ENCODE assay signal across 16 cellular contexts in the genomic region with DNA sequence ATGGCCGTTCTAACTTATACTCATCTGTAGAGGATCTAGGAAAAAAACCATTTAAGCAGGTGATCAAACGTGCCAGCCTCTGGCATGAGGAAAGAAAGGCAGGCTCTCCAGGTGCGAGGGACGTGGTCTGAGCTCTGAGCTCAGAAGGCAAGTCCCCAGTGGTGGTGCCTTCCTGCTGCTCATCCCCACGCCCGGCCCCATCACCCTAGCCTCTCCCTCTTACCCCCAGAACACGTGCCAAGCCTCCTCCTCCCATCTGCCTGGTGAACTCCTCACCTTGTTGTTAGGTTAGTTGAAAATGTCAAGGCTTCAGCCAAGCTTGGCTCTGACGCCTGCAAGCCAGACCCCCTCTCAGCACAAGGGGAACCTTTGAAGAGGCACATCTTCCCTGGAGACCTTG.
DNase-seq lines count a peak whose midpoint lies in the region; ATAC-seq, FAIRE-seq and TF ChIP-seq lines count a peak whose summit lies in the region.
"Had no signal": no experiment of that assay in that cellular context is flagged by ENCODE, and none has a peak within 500 bp of the region (broad histone marks: within the 10 kb centered on the region; RNA-seq: fewer than 3 reads in every experiment).

No MANE protein-coding gene starts in this region.

- ATAC-seq in WTC11 = peak; percentile 18; the same call in 1 of the 2 replicates
- ATAC-seq in HG02610 (IDR thresholded peaks at IDR 0.05; ENCODE audit: unreplicated experiment) = no peak

- intact Hi-C loops in kidney (cut with DNase I) = no loop called here

- no peak overlapping the region for H3K27ac Mint-ChIP-seq in WTC11
- H3K27ac Mint-ChIP-seq: B cell; CD4-positive, alpha-beta T cell had no signal

- POLR2A ChIA-PET in WTC11 (lab: Charles Lee) = no interaction called here
- POLR2A ChIA-PET in RWPE1 (lab: Yijun Ruan, JAX; ENCODE audit: low non-redundant PET) = no interaction called here

- DNase-seq in WTC11 (ENCODE audit: low spot score) = no peak
- peak; percentile 38 for DNase-seq in kidney
- no peak for DNase-seq in RCC 7860 (ENCODE audit: low spot score)
- DNase-seq in RWPE1 (ENCODE audit: low spot score) = no peak
- DNase-seq: Caco-2; CD4-positive, alpha-beta T cell; GM23248; H7 had no signal

- no peak overlapping the region for H3K9ac ChIP-seq in BLaER1 treated with 17β-estradiol and CSF1 and Interleukin-3, amounts not matched to agents 10 nM and 100 nM
- no peak overlapping the region for H3K9ac ChIP-seq in kidney (ENCODE audit: low read length in 2 of 2)
- H3K9ac ChIP-seq: GM23248 had no signal

- H3K36me3 Mint-ChIP-seq in WTC11 = no peaks in the 10 kb centered on the region

- CTCF ChIA-PET in WTC11 (lab: Charles Lee) = no interaction called here
- CTCF ChIA-PET in RWPE1 (lab: Yijun Ruan, JAX) = interaction anchor here (0.7 kb wide), 1 partner anchor 45 kb away, joined by 3 read pairs; no protein-coding TSS in a partner anchor

- no peak overlapping the region for H3K4me3 Mint-ChIP-seq in WTC11
- H3K4me3 Mint-ChIP-seq: B cell; CD4-positive, alpha-beta T cell had no signal

- TF ChIP-seq CTCF in WTC11 (IDR thresholded peaks at IDR 0.05) (no peak), kidney (IDR thresholded peaks at IDR 0.05; ENCODE audit: borderline replicate concordance, extremely low read depth, insufficient read depth) (no peak), RWPE1 (conservative IDR thresholded peaks at IDR 0.05; ENCODE audit: low read depth) (no peak)

- H3K27ac ChIP-seq in BLaER1 treated with 17β-estradiol and CSF1 and Interleukin-3, amounts not matched to agents 10 nM and 100 nM = no peak overlapping the region
- no peak overlapping the region for H3K27ac ChIP-seq in kidney (ENCODE audit: low read depth in 2 of 2, low read length in 2 of 2)
- no peak overlapping the region for H3K27ac ChIP-seq in RWPE1
- H3K27ac ChIP-seq: C4-2B, GM23248 had no signal

- H3K4me1 ChIP-seq in BLaER1 treated with 17β-estradiol and CSF1 and Interleukin-3, amounts not matched to agents 10 nM and 100 nM = peaks cover 0 to 8% (median 0%) of the 10 kb centered on the region in 10 experiments; a peak in 3 of 20 replicates
- no peaks in the 10 kb centered on the region for H3K4me1 ChIP-seq in kidney (ENCODE audit: control insufficient read depth in 1 of 2, insufficient read depth in 1 of 2, low read depth in 1 of 2, low read length in 2 of 2)
- H3K4me1 ChIP-seq: Caco-2 had no signal

- no peaks in the 10 kb centered on the region for H4K20me1 ChIP-seq in BLaER1 treated with 17β-estradiol and CSF1 and Interleukin-3, amounts not matched to agents 10 nM and 100 nM

- no peaks in the 10 kb centered on the region for H3K9me3 Mint-ChIP-seq in WTC11
- H3K9me3 Mint-ChIP-seq: CD4-positive, alpha-beta T cell had no signal

- FAIRE-seq in kidney (lab: Jason Lieb, UNC) = no peak
- no peak for FAIRE-seq in RCC 7860 (lab: Jason Lieb, UNC)
- FAIRE-seq: D721Med, G401.6, GM12891, GM19239 had no signal

- no peaks in the 10 kb centered on the region for H3K27me3 ChIP-seq in BLaER1 treated with 17β-estradiol and CSF1 and Interleukin-3, amounts not matched to agents 10 nM and 100 nM

- H3K27me3 Mint-ChIP-seq in WTC11 (ENCODE audit: low read depth) = peaks cover 4% of the 10 kb centered on the region; the same call in 1 of the 2 replicates
- H3K27me3 Mint-ChIP-seq: B cell; CD4-positive, alpha-beta T cell had no signal

- H3K36me3 ChIP-seq in BLaER1 treated with 17β-estradiol and CSF1 and Interleukin-3, amounts not matched to agents 10 nM and 100 nM = no peaks in the 10 kb centered on the region
- H3K36me3 ChIP-seq in kidney (ENCODE audit: control insufficient read depth in 1 of 2, insufficient read depth in 2 of 2, low read length in 2 of 2) = no peaks in the 10 kb centered on the region

- H3K4me1 Mint-ChIP-seq in WTC11 = peaks cover 33% of the 10 kb centered on the region
- H3K4me1 Mint-ChIP-seq: B cell had no signal

- H3K9me3 ChIP-seq in BLaER1 treated with 17β-estradiol and CSF1 and Interleukin-3, amounts not matched to agents 10 nM and 100 nM (replicated peaks in 1 of 11) = no peaks in the 10 kb centered on the region
- H3K9me3 ChIP-seq in kidney (ENCODE audit: control insufficient read depth in 1 of 2, low read length in 2 of 2) = no peaks in the 10 kb centered on the region
- H3K9me3 ChIP-seq: Caco-2 had no signal

- H3K4me2 ChIP-seq in BLaER1 treated with 17β-estradiol and CSF1 and Interleukin-3, amounts not matched to agents 10 nM and 100 nM = peak overlapping the region in 7 of 11 experiments; percentile 4 to 51 (median 11); a peak in 5 of 22 replicates

- H3K4me3 ChIP-seq in BLaER1 treated with 17β-estradiol and CSF1 and Interleukin-3, amounts not matched to agents 10 nM and 100 nM = no peak overlapping the region
- H3K4me3 ChIP-seq in kidney (ENCODE audit: low read length in 2 of 2) = no peak overlapping the region
- H3K4me3 ChIP-seq: GM23248 had no signal

TF ChIP-seq in WTC11, 78 proteins besides CTCF, POLR2A, EP300 and RAD21:
- TF ChIP-seq GABPB1 (CRISPR knock-in tag; IDR thresholded peaks at IDR 0.05) (no peak), MXD4 (CRISPR knock-in tag; IDR thresholded peaks at IDR 0.05; ENCODE audit: borderline replicate concordance) (no peak), RORB (CRISPR knock-in tag; IDR thresholded peaks at IDR 0.05) (no peak), ZNF423 (CRISPR knock-in tag; IDR thresholded peaks at IDR 0.05) (no peak), SMAD4 (CRISPR knock-in tag; IDR thresholded peaks at IDR 0.05) (no peak), SMAD3 (CRISPR knock-in tag; IDR thresholded peaks at IDR 0.05; ENCODE audit: borderline replicate concordance) (no peak), ZNF416 (CRISPR knock-in tag; IDR thresholded peaks at IDR 0.05) (no peak), ZNF396 (CRISPR knock-in tag; IDR thresholded peaks at IDR 0.05; ENCODE audit: borderline replicate concordance) (no peak), FOXK1 (CRISPR knock-in tag; IDR thresholded peaks at IDR 0.05) (no peak)
- TF ChIP-seq, protein P1, sequence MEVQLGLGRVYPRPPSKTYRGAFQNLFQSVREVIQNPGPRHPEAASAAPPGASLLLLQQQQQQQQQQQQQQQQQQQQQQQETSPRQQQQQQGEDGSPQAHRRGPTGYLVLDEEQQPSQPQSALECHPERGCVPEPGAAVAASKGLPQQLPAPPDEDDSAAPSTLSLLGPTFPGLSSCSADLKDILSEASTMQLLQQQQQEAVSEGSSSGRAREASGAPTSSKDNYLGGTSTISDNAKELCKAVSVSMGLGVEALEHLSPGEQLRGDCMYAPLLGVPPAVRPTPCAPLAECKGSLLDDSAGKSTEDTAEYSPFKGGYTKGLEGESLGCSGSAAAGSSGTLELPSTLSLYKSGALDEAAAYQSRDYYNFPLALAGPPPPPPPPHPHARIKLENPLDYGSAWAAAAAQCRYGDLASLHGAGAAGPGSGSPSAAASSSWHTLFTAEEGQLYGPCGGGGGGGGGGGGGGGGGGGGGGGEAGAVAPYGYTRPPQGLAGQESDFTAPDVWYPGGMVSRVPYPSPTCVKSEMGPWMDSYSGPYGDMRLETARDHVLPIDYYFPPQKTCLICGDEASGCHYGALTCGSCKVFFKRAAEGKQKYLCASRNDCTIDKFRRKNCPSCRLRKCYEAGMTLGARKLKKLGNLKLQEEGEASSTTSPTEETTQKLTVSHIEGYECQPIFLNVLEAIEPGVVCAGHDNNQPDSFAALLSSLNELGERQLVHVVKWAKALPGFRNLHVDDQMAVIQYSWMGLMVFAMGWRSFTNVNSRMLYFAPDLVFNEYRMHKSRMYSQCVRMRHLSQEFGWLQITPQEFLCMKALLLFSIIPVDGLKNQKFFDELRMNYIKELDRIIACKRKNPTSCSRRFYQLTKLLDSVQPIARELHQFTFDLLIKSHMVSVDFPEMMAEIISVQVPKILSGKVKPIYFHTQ (CRISPR knock-in tag; IDR thresholded peaks at IDR 0.05) = no peak
- TF ChIP-seq, protein P2, sequence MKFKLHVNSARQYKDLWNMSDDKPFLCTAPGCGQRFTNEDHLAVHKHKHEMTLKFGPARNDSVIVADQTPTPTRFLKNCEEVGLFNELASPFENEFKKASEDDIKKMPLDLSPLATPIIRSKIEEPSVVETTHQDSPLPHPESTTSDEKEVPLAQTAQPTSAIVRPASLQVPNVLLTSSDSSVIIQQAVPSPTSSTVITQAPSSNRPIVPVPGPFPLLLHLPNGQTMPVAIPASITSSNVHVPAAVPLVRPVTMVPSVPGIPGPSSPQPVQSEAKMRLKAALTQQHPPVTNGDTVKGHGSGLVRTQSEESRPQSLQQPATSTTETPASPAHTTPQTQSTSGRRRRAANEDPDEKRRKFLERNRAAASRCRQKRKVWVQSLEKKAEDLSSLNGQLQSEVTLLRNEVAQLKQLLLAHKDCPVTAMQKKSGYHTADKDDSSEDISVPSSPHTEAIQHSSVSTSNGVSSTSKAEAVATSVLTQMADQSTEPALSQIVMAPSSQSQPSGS (CRISPR knock-in tag; IDR thresholded peaks at IDR 0.05; ENCODE audit: borderline replicate concordance, low read depth) = no peak
- TF ChIP-seq, protein P3, sequence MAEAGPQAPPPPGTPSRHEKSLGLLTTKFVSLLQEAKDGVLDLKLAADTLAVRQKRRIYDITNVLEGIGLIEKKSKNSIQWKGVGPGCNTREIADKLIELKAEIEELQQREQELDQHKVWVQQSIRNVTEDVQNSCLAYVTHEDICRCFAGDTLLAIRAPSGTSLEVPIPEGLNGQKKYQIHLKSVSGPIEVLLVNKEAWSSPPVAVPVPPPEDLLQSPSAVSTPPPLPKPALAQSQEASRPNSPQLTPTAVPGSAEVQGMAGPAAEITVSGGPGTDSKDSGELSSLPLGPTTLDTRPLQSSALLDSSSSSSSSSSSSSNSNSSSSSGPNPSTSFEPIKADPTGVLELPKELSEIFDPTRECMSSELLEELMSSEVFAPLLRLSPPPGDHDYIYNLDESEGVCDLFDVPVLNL (CRISPR knock-in tag; IDR thresholded peaks at IDR 0.05; ENCODE audit: borderline replicate concordance, low read depth) = no peak
